In the genomic region with DNA sequence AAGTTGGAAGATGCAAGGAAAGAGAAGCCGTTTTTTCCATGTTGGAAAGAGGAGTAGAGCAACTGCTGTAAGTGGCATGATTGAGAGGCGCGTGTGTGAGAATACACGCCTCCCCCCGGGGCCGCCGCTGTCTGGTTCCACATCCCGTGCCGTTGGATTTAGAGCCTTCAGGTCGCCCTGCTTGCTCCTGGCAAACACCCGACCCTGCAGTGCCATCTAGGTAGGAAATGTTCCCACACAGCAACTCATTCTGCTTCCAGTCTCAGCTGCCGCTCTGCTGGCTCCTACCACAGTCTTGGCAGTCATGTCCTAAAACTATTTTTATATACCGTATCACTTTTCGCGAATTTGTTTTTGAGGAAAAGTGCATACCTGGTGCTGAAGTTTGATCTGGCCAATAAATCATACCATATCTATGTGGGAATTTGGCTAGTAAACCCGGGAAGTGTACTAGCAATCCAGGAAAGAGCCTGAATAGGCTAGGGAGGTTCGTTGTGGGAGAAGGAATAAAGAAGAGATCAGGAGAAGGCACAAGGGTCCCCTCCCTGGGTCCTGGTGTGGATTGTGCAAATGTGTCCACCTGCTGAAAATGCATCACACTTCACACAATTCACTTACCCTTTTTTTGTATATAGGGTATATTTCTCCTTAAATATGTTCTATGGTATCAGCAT, we compare ENCODE assay signal across 15 cellular contexts.
DNase-seq lines count a peak whose midpoint lies in the region; FAIRE-seq and TF ChIP-seq lines count a peak whose summit lies in the region.
"Had no signal": no experiment of that assay in that cellular context is flagged by ENCODE, and none has a peak within 500 bp of the region (broad histone marks: within the 10 kb centered on the region; RNA-seq: fewer than 3 reads in every experiment).

No MANE protein-coding gene starts in this region.

- no peak overlapping the region for H3K27ac Mint-ChIP-seq in activated T-helper 2 cell treated with anti-CD3 and anti-CD28 coated beads, Interferon-gamma antibody, Interleukin-2, Interleukin-4, amounts not matched to agents 10 μg/mL and 5 μg/mL and 100 μg/mL, durations not matched to agents 14 hours and 24 hours and 36 hours
- H3K27ac Mint-ChIP-seq: HFFc6; IgD-negative memory B cell; stimulated activated naive CD8-positive, alpha-beta T cell treated with anti-CD3 and anti-CD28 coated beads, Interleukin-15, Interleukin-2, amounts not matched to agents 100 ng/mL and 50 ng/mL, for 24 hours had no signal

- no peak for DNase-seq in D721Med (ENCODE audit: insufficient read length, low spot score)
- DNase-seq in NCI-H2107 treated with DMSO at 0.1 percent for 48 hours (lab: John Stamatoyannopoulos, UW; ENCODE audit: unreplicated experiment) = peak; percentile 89
- peak; percentile 2 for DNase-seq in cerebellar cortex (ENCODE audit: low spot score)
- peak; percentile 1 for DNase-seq in myocyte (ENCODE audit: low read depth)
- DNase-seq in activated T-helper 2 cell treated with anti-CD3 and anti-CD28 coated beads, Interferon-gamma antibody, Interleukin-2, Interleukin-4, amounts not matched to agents 10 μg/mL and 5 μg/mL and 100 μg/mL, durations not matched to agents 14 hours and 24 hours and 36 hours (ENCODE audit: low spot score) = no peak
- no peak for DNase-seq in hepatic stellate cell (ENCODE audit: low spot score)
- DNase-seq in stimulated activated CD4-positive, alpha-beta T cell treated with anti-CD3 and anti-CD28 coated beads, Interleukin-12 subunit alpha, Interleukin-12 subunit beta, amount 100 ng/mL, for 4 hours = no peak
- no peak for DNase-seq in activated T-cell treated with anti-CD3 and anti-CD28 coated beads for 4 hours
- DNase-seq: activated CD4-positive, alpha-beta T cell treated with anti-CD3 and anti-CD28 coated beads for 4 hours; HFFc6; NCI-H2171; stimulated activated CD4-positive, alpha-beta T cell treated with anti-CD3 and anti-CD28 coated beads, Interleukin-2, amount 100 ng/mL, for 48 hours had no signal

- peak; percentile 37 for TF ChIP-seq CTCF in D721Med (IDR thresholded peaks at IDR 0.05; ENCODE audit: insufficient read depth, missing control alignments)

- H3K27me3 Mint-ChIP-seq in activated T-helper 2 cell treated with anti-CD3 and anti-CD28 coated beads, Interferon-gamma antibody, Interleukin-2, Interleukin-4, amounts not matched to agents 10 μg/mL and 5 μg/mL and 100 μg/mL, durations not matched to agents 14 hours and 24 hours and 36 hours (ENCODE audit: low read depth) = no peaks in the 10 kb centered on the region
- H3K27me3 Mint-ChIP-seq: IgD-negative memory B cell; stimulated activated naive CD8-positive, alpha-beta T cell treated with anti-CD3 and anti-CD28 coated beads, Interleukin-15, Interleukin-2, amounts not matched to agents 100 ng/mL and 50 ng/mL, for 24 hours had no signal

- H3K4me3 Mint-ChIP-seq in activated T-helper 2 cell treated with anti-CD3 and anti-CD28 coated beads, Interferon-gamma antibody, Interleukin-2, Interleukin-4, amounts not matched to agents 10 μg/mL and 5 μg/mL and 100 μg/mL, durations not matched to agents 14 hours and 24 hours and 36 hours (ENCODE audit: low read depth) = no peak overlapping the region
- H3K4me3 Mint-ChIP-seq: HFFc6; IgD-negative memory B cell; stimulated activated naive CD8-positive, alpha-beta T cell treated with anti-CD3 and anti-CD28 coated beads, Interleukin-15, Interleukin-2, amounts not matched to agents 100 ng/mL and 50 ng/mL, for 24 hours had no signal

- peak; percentile 61 for FAIRE-seq in D721Med (lab: Jason Lieb, UNC)
- FAIRE-seq: islet of Langerhans had no signal

- H3K4me1 Mint-ChIP-seq in activated T-helper 2 cell treated with anti-CD3 and anti-CD28 coated beads, Interferon-gamma antibody, Interleukin-2, Interleukin-4, amounts not matched to agents 10 μg/mL and 5 μg/mL and 100 μg/mL, durations not matched to agents 14 hours and 24 hours and 36 hours (ENCODE audit: low read depth) = no peaks in the 10 kb centered on the region

- H3K9me3 Mint-ChIP-seq in activated T-helper 2 cell treated with anti-CD3 and anti-CD28 coated beads, Interferon-gamma antibody, Interleukin-2, Interleukin-4, amounts not matched to agents 10 μg/mL and 5 μg/mL and 100 μg/mL, durations not matched to agents 14 hours and 24 hours and 36 hours = no peaks in the 10 kb centered on the region
- H3K9me3 Mint-ChIP-seq: HFFc6; stimulated activated naive CD8-positive, alpha-beta T cell treated with anti-CD3 and anti-CD28 coated beads, Interleukin-15, Interleukin-2, amounts not matched to agents 100 ng/mL and 50 ng/mL, for 24 hours had no signal

- intact Hi-C loops in activated T-helper 2 cell treated with anti-CD3 and anti-CD28 coated beads, Interferon-gamma antibody, Interleukin-2, Interleukin-4, amounts not matched to agents 10 μg/mL and 5 μg/mL and 100 μg/mL, durations not matched to agents 14 hours and 24 hours and 36 hours (cut with micrococcal nuclease) = no loop called here

- no peaks in the 10 kb centered on the region for H3K36me3 Mint-ChIP-seq in activated T-helper 2 cell treated with anti-CD3 and anti-CD28 coated beads, Interferon-gamma antibody, Interleukin-2, Interleukin-4, amounts not matched to agents 10 μg/mL and 5 μg/mL and 100 μg/mL, durations not matched to agents 14 hours and 24 hours and 36 hours (ENCODE audit: low read depth)
- H3K36me3 Mint-ChIP-seq: IgD-negative memory B cell had no signal

Comparison
In these comparisons a context has a peak if more than half of its experiments do, and no peak if none do; other contexts are left out.
1. DNase-seq: peak in NCI-H2107 treated with DMSO at 0.1 percent for 48 hours (single experiment), cerebellar cortex (single experiment) and myocyte (single experiment); none in D721Med (single experiment), activated T-helper 2 cell treated with anti-CD3 and anti-CD28 coated beads, Interferon-gamma antibody, Interleukin-2, Interleukin-4, amounts not matched to agents 10 μg/mL and 5 μg/mL and 100 μg/mL, durations not matched to agents 14 hours and 24 hours and 36 hours (single experiment), hepatic stellate cell (single experiment), stimulated activated CD4-positive, alpha-beta T cell treated with anti-CD3 and anti-CD28 coated beads, Interleukin-12 subunit alpha, Interleukin-12 subunit beta, amount 100 ng/mL, for 4 hours (single experiment) and activated T-cell treated with anti-CD3 and anti-CD28 coated beads for 4 hours (single experiment).